ENCODE assay signal across 24 cellular contexts in the genomic region with DNA sequence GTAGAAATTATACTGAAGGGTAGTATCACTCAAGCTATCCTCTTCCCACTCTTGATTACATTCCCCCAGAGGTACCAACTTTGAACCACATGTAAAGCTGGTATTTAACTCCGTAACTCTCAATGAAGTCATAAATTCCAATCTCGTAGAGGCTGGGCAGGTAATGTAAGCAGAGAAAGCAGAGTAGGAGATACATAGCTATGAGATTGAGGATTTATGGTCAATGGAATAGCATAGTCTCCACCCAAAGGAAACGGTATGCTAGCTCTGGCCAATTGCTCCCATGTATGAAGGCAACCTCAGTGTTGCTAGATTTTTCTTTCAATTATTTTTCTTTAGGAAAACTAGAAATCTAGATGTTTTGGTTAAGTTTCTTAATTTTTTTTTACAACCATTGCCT.
"Had no signal": no experiment of that assay in that cellular context is flagged by ENCODE, and none has a peak within 500 bp of the region (broad histone marks: within the 10 kb centered on the region; RNA-seq: fewer than 3 reads in every experiment).

No MANE protein-coding gene starts in this region.

- DNase-seq: colonic mucosa; cortex of kidney; effector CD8-positive, alpha-beta T cell; effector memory CD8-positive, alpha-beta T cell; endodermal cell; foreskin keratinocyte; heart left ventricle; hypothalamus; immature natural killer cell; islet precursor cell; kidney; kidney glomerular epithelial cell; left lung; left ventricle myocardium superior; lower lobe of right lung; mesenchymal stem cell; naive thymus-derived CD4-positive, alpha-beta T cell had no signal

- FAIRE-seq: endometrium, frontal cortex, kidney had no signal

- H3K36me3 ChIP-seq: colonic mucosa, esophagus muscularis mucosa, gastroesophageal sphincter, heart left ventricle, left lung, lower lobe of right lung had no signal

- ATAC-seq: effector memory CD8-positive, alpha-beta T cell; foreskin keratinocyte; gastroesophageal sphincter; heart left ventricle; left lung; left ventricle myocardium superior; lower lobe of right lung; naive thymus-derived CD4-positive, alpha-beta T cell had no signal

- H3K4me3 ChIP-seq: colonic mucosa, esophagus muscularis mucosa, gastroesophageal sphincter, heart left ventricle, hepatocyte, left lung, lower lobe of right lung had no signal

- H2AFZ ChIP-seq: hepatocyte had no signal

- H3K27me3 ChIP-seq: colonic mucosa, esophagus muscularis mucosa, foreskin keratinocyte, gastroesophageal sphincter, heart left ventricle, hepatocyte, left lung had no signal

- H3K27ac Mint-ChIP-seq: dendritic cell treated with granulocyte-macrophage colony-stimulating factor and Interleukin-4, amounts not matched to agents 40 ng/mL and 50 ng/mL, for 4 days; effector memory CD8-positive, alpha-beta T cell; endodermal cell; immature natural killer cell; mesothelial cell of epicardium; naive thymus-derived CD4-positive, alpha-beta T cell had no signal

- H3K36me3 Mint-ChIP-seq: immature natural killer cell; mesothelial cell of epicardium; naive thymus-derived CD4-positive, alpha-beta T cell had no signal

- H3K4me1 Mint-ChIP-seq: immature natural killer cell; naive thymus-derived CD4-positive, alpha-beta T cell had no signal

- H3K9me3 ChIP-seq: colonic mucosa, esophagus muscularis mucosa, gastroesophageal sphincter, heart left ventricle, left lung, lower lobe of right lung had no signal

- H3K27ac ChIP-seq: colonic mucosa, esophagus muscularis mucosa, foreskin keratinocyte, gastroesophageal sphincter, heart left ventricle, hepatocyte, left lung, lower lobe of right lung had no signal

- H3K4me1 ChIP-seq: colonic mucosa, gastroesophageal sphincter had no signal

- H3K4me3 Mint-ChIP-seq: dendritic cell treated with granulocyte-macrophage colony-stimulating factor and Interleukin-4, amounts not matched to agents 40 ng/mL and 50 ng/mL, for 4 days; effector memory CD8-positive, alpha-beta T cell; endodermal cell; immature natural killer cell; mesothelial cell of epicardium; naive thymus-derived CD4-positive, alpha-beta T cell had no signal

- H3K79me2 ChIP-seq: hepatocyte had no signal

- H3K9me3 Mint-ChIP-seq: effector memory CD8-positive, alpha-beta T cell; endodermal cell; immature natural killer cell had no signal

- H3K4me2 ChIP-seq: hepatocyte had no signal
